ENCODE assay signal across 14 cellular contexts in the genomic region with DNA sequence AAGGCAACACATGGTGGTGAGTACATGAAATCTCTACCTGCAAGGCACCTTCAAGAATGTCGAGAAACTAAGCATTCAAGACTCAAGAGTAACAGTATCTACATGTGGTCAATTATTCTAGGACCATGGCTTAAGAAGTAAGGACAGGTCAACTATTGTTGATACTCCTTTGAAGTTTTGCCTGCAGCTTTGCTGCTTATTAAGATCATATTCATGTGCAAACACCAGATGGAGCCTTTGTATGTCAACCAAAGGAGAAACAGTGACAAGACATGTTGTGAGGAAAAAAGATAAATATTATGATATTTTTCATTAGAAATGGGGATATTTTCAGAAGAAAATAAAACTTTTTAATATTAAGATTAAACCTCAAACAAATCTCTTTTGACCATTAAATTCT. TPM values are rescaled to one million over a fixed set of nuclear protein-coding genes. Genes with fewer than 3 reads are reported as not detected.
A peak's percentile ranks its signal among the peaks of the same experiment; 100 is the strongest.
DNase-seq lines count a peak whose midpoint lies in the region; ATAC-seq and TF ChIP-seq lines count a peak whose summit lies in the region.
"Had no signal": no experiment of that assay in that cellular context is flagged by ENCODE, and none has a peak within 500 bp of the region (broad histone marks: within the 10 kb centered on the region; RNA-seq: fewer than 3 reads in every experiment).

No MANE protein-coding gene starts in this region.

- TF ChIP-seq CTCF in liver (IDR thresholded peaks at IDR 0.05; ENCODE audit: low read depth, low read length, missing input control) (no peak), right lobe of liver (IDR thresholded peaks at IDR 0.05) (peak in 1 of 4 donors; percentile 24), OCI-LY1 (IDR thresholded peaks at IDR 0.05; ENCODE audit: low read length) (peak; percentile 28; the same call in 1 of the 2 replicates), epithelial cell of proximal tubule (conservative IDR thresholded peaks at IDR 0.05; ENCODE audit: low read depth, low read length) (peak; percentile 30), upper lobe of right lung (IDR thresholded peaks at IDR 0.05) (no peak)

- DNase-seq in right lobe of liver (no peak), epithelial cell of proximal tubule (ENCODE audit: low read depth) (no peak), midbrain (lab: John Stamatoyannopoulos, UW) (no peak), upper lobe of right lung (no peak), MG63 (no peak)
- DNase-seq: activated T-cell treated with anti-CD3 and anti-CD28 coated beads, Interleukin-2, amount 50 U/mL, for 72 hours; nucleus accumbens; stimulated activated CD4-positive, alpha-beta T cell treated with anti-CD3 and anti-CD28 coated beads, Interleukin-4, amount 100 ng/mL, for 4 hours; tibial artery had no signal

- no peak overlapping the region for H3K9ac ChIP-seq in liver (ENCODE audit: low read depth in 1 of 2, low read length in 2 of 2)
- H3K9ac ChIP-seq in OCI-LY1 (ENCODE audit: low read length): no peak overlapping the region

- TF ChIP-seq POLR2A in right lobe of liver (IDR thresholded peaks at IDR 0.05): no peak

- intact Hi-C loops in right lobe of liver (cut with DNase I): no loop called here
- intact Hi-C loops in upper lobe of right lung (cut with DNase I): no loop called here

- H3K27ac ChIP-seq in liver (ENCODE audit: low read depth in 1 of 2, low read length in 2 of 2): no peak overlapping the region
- H3K27ac ChIP-seq in right lobe of liver: no peak overlapping the region
- no peak overlapping the region for H3K27ac ChIP-seq in OCI-LY1 (ENCODE audit: low read depth, low read length, poor library complexity, severe bottlenecking)
- H3K27ac ChIP-seq in upper lobe of right lung: no peak overlapping the region
- H3K27ac ChIP-seq: tibial artery had no signal

- 0 out of 2 replicates have a peak overlapping the region, but pooled peaks have one; percentile 13 for H2AFZ ChIP-seq in OCI-LY1 (ENCODE audit: low read length)

- H3K4me2 ChIP-seq in OCI-LY1 (ENCODE audit: low read length): no peak overlapping the region

- H3K27me3 ChIP-seq in liver (ENCODE audit: control insufficient read depth in 4 of 4, insufficient read depth in 4 of 4, low read length in 3 of 4): no peaks in the 10 kb centered on the region
- no peaks in the 10 kb centered on the region for H3K27me3 ChIP-seq in right lobe of liver
- H3K27me3 ChIP-seq in OCI-LY1 (ENCODE audit: insufficient read depth, low read length): no peaks in the 10 kb centered on the region
- no peaks in the 10 kb centered on the region for H3K27me3 ChIP-seq in upper lobe of right lung
- no peaks in the 10 kb centered on the region for H3K27me3 ChIP-seq in MG63
- H3K27me3 ChIP-seq: tibial artery had no signal

- H3K36me3 ChIP-seq in liver (ENCODE audit: control insufficient read depth in 4 of 4, insufficient read depth in 3 of 4, low read depth in 1 of 4, low read length in 3 of 4) (no peaks in the 10 kb centered on the region), right lobe of liver (no peaks in the 10 kb centered on the region), OCI-LY1 (ENCODE audit: insufficient read depth, low read length) (no peaks in the 10 kb centered on the region), upper lobe of right lung (no peaks in the 10 kb centered on the region), MG63 (no peaks in the 10 kb centered on the region)
- H3K36me3 ChIP-seq: HAP-1, tibial artery had no signal

- peaks cover 0 to 2% (median 0%) of the 10 kb centered on the region in 4 donors for H3K9me3 ChIP-seq in liver (ENCODE audit: control insufficient read depth in 4 of 4, low read length in 3 of 4)
- no peaks in the 10 kb centered on the region for H3K9me3 ChIP-seq in right lobe of liver
- H3K9me3 ChIP-seq in OCI-LY1 (ENCODE audit: low read length): no peaks in the 10 kb centered on the region
- no peaks in the 10 kb centered on the region for H3K9me3 ChIP-seq in upper lobe of right lung
- no peaks in the 10 kb centered on the region; the same call in 1 of the 2 replicates for H3K9me3 ChIP-seq in MG63
- H3K9me3 ChIP-seq: HAP-1 had no signal

- H3K9me2 ChIP-seq in OCI-LY1 (ENCODE audit: low read depth, low read length): no peaks in the 10 kb centered on the region

- H3K4me1 ChIP-seq in liver (ENCODE audit: control insufficient read depth in 4 of 4, insufficient read depth in 4 of 4, low read length in 3 of 4): no peaks in the 10 kb centered on the region
- H3K4me1 ChIP-seq in right lobe of liver: no peaks in the 10 kb centered on the region
- H3K4me1 ChIP-seq in OCI-LY1 (ENCODE audit: insufficient read depth, low read length, severe bottlenecking): no peaks in the 10 kb centered on the region
- no peaks in the 10 kb centered on the region for H3K4me1 ChIP-seq in upper lobe of right lung
- H3K4me1 ChIP-seq: HAP-1, tibial artery had no signal

- H3K4me3 ChIP-seq in liver (ENCODE audit: low read depth in 1 of 3, low read length in 3 of 3) (no peak overlapping the region), right lobe of liver (no peak overlapping the region), OCI-LY1 (ENCODE audit: low read depth, low read length, poor library complexity, severe bottlenecking) (no peak overlapping the region), epithelial cell of proximal tubule (ENCODE audit: low read depth, low read length) (no peak overlapping the region), upper lobe of right lung (no peak overlapping the region), MG63 (no peak overlapping the region)
- H3K4me3 ChIP-seq: HAP-1, tibial artery had no signal

- H3K79me2 ChIP-seq in OCI-LY1 (ENCODE audit: insufficient read depth, low read length): no peaks in the 10 kb centered on the region

- H4K20me1 ChIP-seq in OCI-LY1 (ENCODE audit: insufficient read depth, low read length): no peaks in the 10 kb centered on the region

- peak; percentile 28 to 53 for TF ChIP-seq RAD21 in liver (IDR thresholded peaks at IDR 0.05)

- WGBS in liver: 94% methylated on average over 1 of the region's 1 CpG
- 92% methylated on average over 1 of the region's 1 CpG for WGBS in right lobe of liver (ENCODE audit: insufficient coverage, low coverage, low lambda C conversion rate, missing lambda C conversion rate)

- ATAC-seq in right lobe of liver (no peak), HG03139 (IDR thresholded peaks at IDR 0.05; ENCODE audit: unreplicated experiment) (no peak), upper lobe of right lung (no peak)
- ATAC-seq: activated T-cell treated with anti-CD3 and anti-CD28 coated beads, Interleukin-2, amount 50 U/mL, for 72 hours had no signal

- no peaks in the 10 kb centered on the region for H3F3A ChIP-seq in OCI-LY1 (ENCODE audit: insufficient read depth, low read length)

TF ChIP-seq in liver, 16 proteins besides CTCF, POLR2A, EP300 and RAD21:
- no peak for TF ChIP-seq FOXA2 (IDR thresholded peaks at IDR 0.05)
- TF ChIP-seq, protein P1, sequence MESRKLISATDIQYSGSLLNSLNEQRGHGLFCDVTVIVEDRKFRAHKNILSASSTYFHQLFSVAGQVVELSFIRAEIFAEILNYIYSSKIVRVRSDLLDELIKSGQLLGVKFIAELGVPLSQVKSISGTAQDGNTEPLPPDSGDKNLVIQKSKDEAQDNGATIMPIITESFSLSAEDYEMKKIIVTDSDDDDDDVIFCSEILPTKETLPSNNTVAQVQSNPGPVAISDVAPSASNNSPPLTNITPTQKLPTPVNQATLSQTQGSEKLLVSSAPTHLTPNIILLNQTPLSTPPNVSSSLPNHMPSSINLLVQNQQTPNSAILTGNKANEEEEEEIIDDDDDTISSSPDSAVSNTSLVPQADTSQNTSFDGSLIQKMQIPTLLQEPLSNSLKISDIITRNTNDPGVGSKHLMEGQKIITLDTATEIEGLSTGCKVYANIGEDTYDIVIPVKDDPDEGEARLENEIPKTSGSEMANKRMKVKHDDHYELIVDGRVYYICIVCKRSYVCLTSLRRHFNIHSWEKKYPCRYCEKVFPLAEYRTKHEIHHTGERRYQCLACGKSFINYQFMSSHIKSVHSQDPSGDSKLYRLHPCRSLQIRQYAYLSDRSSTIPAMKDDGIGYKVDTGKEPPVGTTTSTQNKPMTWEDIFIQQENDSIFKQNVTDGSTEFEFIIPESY (IDR thresholded peaks at IDR 0.05): no peak
TF ChIP-seq in liver: peak in this region for 0.

RNA-seq across cellular contexts. Expression of a gene that starts 52.3 kb away (rescaled TPM):
- total RNA-seq in liver: under 1 TPM in 1 of 2 donors, not detected in 1; 0.33 TPM
- under 1 TPM; 0.13 to 0.62 TPM for polyA plus RNA-seq in liver
- total RNA-seq in right lobe of liver: 1 to 10 TPM in 1 of 6 experiments, under 1 TPM in 5; 0.09 to 1.0 (median 0.36) TPM
- 0.07 TPM in 1 of 2 replicates, not detected in the other for total RNA-seq in epithelial cell of proximal tubule
- total RNA-seq in upper lobe of right lung: 21.9 TPM
- total RNA-seq in MG63 (2014; rRNA removed; shearing (Covaris generic); ENCODE audit: low replicate concordance): 7.1 and 9.2 TPM in 2 replicates
- total RNA-seq: activated T-cell treated with anti-CD3 and anti-CD28 coated beads, Interleukin-2, amount 50 U/mL, for 72 hours; dermis microvascular lymphatic vessel endothelial cell had no signal

Comparison
In these comparisons a context has a peak if more than half of its experiments do, and no peak if none do; other contexts are left out.
1. CTCF ChIP-seq: peak in OCI-LY1 (single experiment) and epithelial cell of proximal tubule (single experiment); none in liver (single experiment) and upper lobe of right lung (single experiment).